In genomic region chr19:8069116-8069973, GRCh38 we compare ENCODE assay signal across 1 cellular context.
TF ChIP-seq lines count a peak whose summit lies in the region.

No MANE protein-coding gene starts in this region.

TF ChIP-seq in GM23338, 12 proteins besides CTCF, POLR2A, EP300 and RAD21 (continued from another document):
- no peak for TF ChIP-seq ZNF462 (CRISPR knock-in tag; IDR thresholded peaks at IDR 0.05)
- no peak for TF ChIP-seq POLR2AphosphoS5 (IDR thresholded peaks at IDR 0.05; ENCODE audit: low read depth)
- no peak for TF ChIP-seq EZH2 (IDR thresholded peaks at IDR 0.05; ENCODE audit: low read depth, unreplicated experiment)
- TF ChIP-seq ZNF331 (CRISPR knock-in tag; IDR thresholded peaks at IDR 0.05; ENCODE audit: low read depth), result no peak
- no peak for TF ChIP-seq REST (IDR thresholded peaks at IDR 0.05; ENCODE audit: unreplicated experiment)
